Comparison of ENCODE assay signal across 7 cellular contexts in genomic region chrX:109475174-109475891, GRCh38. TPM values are rescaled to one million over a fixed set of nuclear protein-coding genes. Genes with fewer than 3 reads are reported as not detected.
A peak's percentile ranks its signal among the peaks of the same experiment; 100 is the strongest.
DNase-seq lines count a peak whose midpoint lies in the region; ATAC-seq and TF ChIP-seq lines count a peak whose summit lies in the region.

No MANE protein-coding gene starts in this region.

- peak; percentile 38 for DNase-seq in EH (ENCODE audit: low read depth)
- peak; percentile 19 for DNase-seq in HS-5 (ENCODE audit: low read depth)
- DNase-seq in RKO (ENCODE audit: low spot score) = peak; percentile 39
- peak; percentile 10 for DNase-seq in fibroblast of gingiva (ENCODE audit: low read depth)
- DNase-seq in neural crest cell (ENCODE audit: low read depth, low spot score) = peak; percentile 65

- ATAC-seq in HG02970 (IDR thresholded peaks at IDR 0.05; ENCODE audit: low FRiP score, unreplicated experiment) (no peak), GM18861 (IDR thresholded peaks at IDR 0.05; ENCODE audit: unreplicated experiment) (no peak)

- no peak overlapping the region for H3K4me3 Mint-ChIP-seq in neural crest cell

- peak; percentile 76 for TF ChIP-seq CTCF in neural crest cell (conservative IDR thresholded peaks at IDR 0.05)

- no peak overlapping the region for H3K27ac Mint-ChIP-seq in neural crest cell (ENCODE audit: unreplicated experiment)

- H3K4me1 Mint-ChIP-seq in neural crest cell = peaks cover 18% of the 10 kb centered on the region

- H3K27me3 Mint-ChIP-seq in neural crest cell (ENCODE audit: low read depth) = no peaks in the 10 kb centered on the region

- no peaks in the 10 kb centered on the region for H3K36me3 Mint-ChIP-seq in neural crest cell (ENCODE audit: low read depth)

- H3K9me3 Mint-ChIP-seq in neural crest cell = no peaks in the 10 kb centered on the region

RNA-seq across cellular contexts. Expression of gene GUCY2F, which starts 6.6 kb away (rescaled TPM):
- total RNA-seq in neural crest cell = 0.07 TPM in 1 of 2 replicates, not detected in the other

Comparison
In these comparisons a context has a peak if more than half of its experiments do, and no peak if none do; other contexts are left out.
1. DNase-seq: peak in every context shown above with its lines; median percentile 65 in neural crest cell; 39 in RKO; 38 in EH; 19 in HS-5; 10 in fibroblast of gingiva.